Comparison of ENCODE assay signal across 16 cellular contexts in genomic region chr11:126518130-126518995, GRCh38.
"Had no signal": no experiment of that assay in that cellular context is flagged by ENCODE, and none has a peak within 500 bp of the region (broad histone marks: within the 10 kb centered on the region; RNA-seq: fewer than 3 reads in every experiment).

No MANE protein-coding gene starts in this region.

- H3K4me1 ChIP-seq: ascending aorta had no signal

- ATAC-seq: activated naive CD8-positive, alpha-beta T cell treated with anti-CD3 and anti-CD28 coated beads, Interleukin-2, amount 50 U/mL, for 24 hours; left cardiac atrium; mucosa of descending colon; naive thymus-derived CD4-positive, alpha-beta T cell had no signal

- H3K4me3 ChIP-seq: ascending aorta, heart right ventricle, mucosa of descending colon had no signal

- H3K9me3 ChIP-seq: ascending aorta, heart right ventricle, mucosa of descending colon had no signal

- H3K36me3 Mint-ChIP-seq: naive thymus-derived CD4-positive, alpha-beta T cell had no signal

- H3K27me3 ChIP-seq: ascending aorta had no signal

- H3K36me3 ChIP-seq: ascending aorta, heart right ventricle had no signal

- H3K4me1 Mint-ChIP-seq: activated naive CD8-positive, alpha-beta T cell treated with anti-CD3 and anti-CD28 coated beads, Interleukin-2, amount 50 U/mL, for 24 hours; naive thymus-derived CD4-positive, alpha-beta T cell had no signal

- H3K9me3 Mint-ChIP-seq: activated naive CD4-positive, alpha-beta T cell treated with anti-CD3 and anti-CD28 coated beads for 36 hours; activated naive CD8-positive, alpha-beta T cell treated with anti-CD3 and anti-CD28 coated beads, Interleukin-2, amount 50 U/mL, for 24 hours; naive thymus-derived CD4-positive, alpha-beta T cell had no signal

- H3K4me3 Mint-ChIP-seq: activated naive CD4-positive, alpha-beta T cell treated with anti-CD3 and anti-CD28 coated beads for 36 hours; activated naive CD8-positive, alpha-beta T cell treated with anti-CD3 and anti-CD28 coated beads, Interleukin-2, amount 50 U/mL, for 24 hours; naive thymus-derived CD4-positive, alpha-beta T cell had no signal

- H3K27ac Mint-ChIP-seq: activated naive CD4-positive, alpha-beta T cell treated with anti-CD3 and anti-CD28 coated beads for 36 hours; activated naive CD8-positive, alpha-beta T cell treated with anti-CD3 and anti-CD28 coated beads, Interleukin-2, amount 50 U/mL, for 24 hours had no signal

- DNase-seq: activated CD4-positive, alpha-beta T cell treated with anti-CD3 and anti-CD28 coated beads, Interleukin-2, amount 50 U/mL, for 1 hour; activated naive CD4-positive, alpha-beta T cell treated with anti-CD3 and anti-CD28 coated beads for 36 hours; activated naive CD8-positive, alpha-beta T cell treated with anti-CD3 and anti-CD28 coated beads, Interleukin-2, amount 50 U/mL, for 24 hours; activated T-cell treated with anti-CD3 and anti-CD28 coated beads for 4 hours; heart right ventricle; left cardiac atrium; mucosa of descending colon; naive thymus-derived CD4-positive, alpha-beta T cell; right cardiac atrium; small intestine; stimulated activated CD4-positive, alpha-beta T cell treated with anti-CD3 and anti-CD28 coated beads, Interleukin-4, amount 100 ng/mL, for 4 hours; stimulated activated CD8-positive, alpha-beta memory T cell treated with anti-CD3 and anti-CD28 coated beads, Interleukin-4, amount 100 ng/mL, for 48 hours; stimulated activated naive CD4-positive, alpha-beta T cell treated with Interleukin-2 at 50 U/mL for 16 hours; T-helper 9 cell; trophoblast cell had no signal
